16 cellular contexts compared by ENCODE assay signal in genomic region chr7:144219149-144219548, GRCh38. TPM values are rescaled to one million over a fixed set of nuclear protein-coding genes. Genes with fewer than 3 reads are reported as not detected.
DNase-seq lines count a peak whose midpoint lies in the region; ATAC-seq, FAIRE-seq and TF ChIP-seq lines count a peak whose summit lies in the region.
"Not testable (repeated sequence)": the region's sequence is repeated elsewhere in the genome, so short reads cannot be mapped to it uniquely, and the experiment has no call there.
"Had no signal": no experiment of that assay in that cellular context is flagged by ENCODE, and none has a peak within 500 bp of the region (broad histone marks: within the 10 kb centered on the region; RNA-seq: fewer than 3 reads in every experiment).

No MANE protein-coding gene starts in this region.

- H3K4me1 Mint-ChIP-seq in GM23338; naive thymus-derived CD8-positive, alpha-beta T cell: not testable (repeated sequence)

- H3K9me3 Mint-ChIP-seq in GM23338; activated naive CD4-positive, alpha-beta T cell treated with anti-CD3 and anti-CD28 coated beads, Interleukin-2, amount 50 U/mL, for 72 hours; naive thymus-derived CD8-positive, alpha-beta T cell: not testable (repeated sequence)

- not testable (repeated sequence) for H3K36me3 Mint-ChIP-seq in GM23338 (ENCODE audit: low read depth); activated naive CD4-positive, alpha-beta T cell treated with anti-CD3 and anti-CD28 coated beads, Interleukin-2, amount 50 U/mL, for 72 hours; naive thymus-derived CD8-positive, alpha-beta T cell

- H4K20me1 ChIP-seq in GM23338 (replicated peaks; ENCODE audit: insufficient read depth): not testable (repeated sequence)

- not testable (repeated sequence) for H3K27ac Mint-ChIP-seq in GM23338; activated naive CD4-positive, alpha-beta T cell treated with anti-CD3 and anti-CD28 coated beads, Interleukin-2, amount 50 U/mL, for 72 hours; naive thymus-derived CD8-positive, alpha-beta T cell

- not testable (repeated sequence) for H3K27me3 Mint-ChIP-seq in GM23338 (ENCODE audit: insufficient read depth, low read depth, poor library complexity); naive thymus-derived CD8-positive, alpha-beta T cell

- not testable (repeated sequence) for H3K36me3 ChIP-seq in GM23338 (ENCODE audit: insufficient read depth); RWPE2 (ENCODE audit: low read depth)

- POLR2A ChIA-PET in naive thymus-derived CD8-positive, alpha-beta T cell (lab: Charles Lee): not testable (repeated sequence)

- TF ChIP-seq CTCF in GM23338 (conservative IDR thresholded peaks at IDR 0.05; ENCODE audit: low read depth in 2 of 2); RWPE2 (IDR thresholded peaks at IDR 0.05; ENCODE audit: poor library complexity, severe bottlenecking): not testable (repeated sequence)

- not testable (repeated sequence) for H3F3A ChIP-seq in GM23338 (replicated peaks; ENCODE audit: low read depth)

- not testable (repeated sequence) for H3K79me2 ChIP-seq in GM23338 (replicated peaks; ENCODE audit: insufficient read depth)

- not testable (repeated sequence) for H3K9me3 ChIP-seq in RWPE2 (ENCODE audit: severe bottlenecking)

- ATAC-seq in GM18505 (IDR thresholded peaks at IDR 0.05; ENCODE audit: unreplicated experiment) (peak; percentile 52), GM19351 (IDR thresholded peaks at IDR 0.05; ENCODE audit: unreplicated experiment) (peak; percentile 52), GM23338 (peak; percentile 25; the same call in 2 of the 3 replicates), RWPE2 (ENCODE audit: low read depth) (peak; percentile 54)
- peak; percentile 28 to 49 for ATAC-seq in activated naive CD4-positive, alpha-beta T cell treated with anti-CD3 and anti-CD28 coated beads, Interleukin-2, amount 50 U/mL, for 72 hours
- peak; percentile 22 to 41 for ATAC-seq in naive thymus-derived CD8-positive, alpha-beta T cell

- H3K4me3 Mint-ChIP-seq in GM23338; naive thymus-derived CD8-positive, alpha-beta T cell: not testable (repeated sequence)

- not testable (repeated sequence) for TF ChIP-seq POLR2A in GM18505 (IDR thresholded peaks at IDR 0.05; ENCODE audit: borderline replicate concordance, extremely low read depth, insufficient read depth, insufficient read length)

- not testable (repeated sequence) for DNase-seq in GM23338 (ENCODE audit: low spot score); RWPE2 (ENCODE audit: low spot score); activated naive CD4-positive, alpha-beta T cell treated with anti-CD3 and anti-CD28 coated beads, Interleukin-2, amount 50 U/mL, for 72 hours (ENCODE audit: low spot score in 2 of 2); naive thymus-derived CD8-positive, alpha-beta T cell

- FAIRE-seq in islet of Langerhans (lab: Jason Lieb, UNC): peak; percentile 96

- H3K4me2 ChIP-seq in GM23338: not testable (repeated sequence)

- not testable (repeated sequence) for H2AFZ ChIP-seq in GM23338

- not testable (repeated sequence) for H3K9me2 ChIP-seq in GM23338 (ENCODE audit: insufficient read depth)

- H3K27me3 ChIP-seq in GM23338 (ENCODE audit: insufficient read depth); RWPE2 (ENCODE audit: insufficient read depth, poor library complexity, severe bottlenecking): not testable (repeated sequence)

- not testable (repeated sequence) for H3K27ac ChIP-seq in GM23338 (ENCODE audit: low read depth); RWPE2 (ENCODE audit: poor library complexity, severe bottlenecking)

- H3K4me1 ChIP-seq in GM23338 (ENCODE audit: insufficient read depth); RWPE2 (ENCODE audit: insufficient read depth, poor library complexity, severe bottlenecking): not testable (repeated sequence)

- not testable (repeated sequence) for H3K4me3 ChIP-seq in GM23338; RWPE2 (ENCODE audit: severe bottlenecking)

RNA-seq across cellular contexts. Expression of gene OR2A42, which starts 20.3 kb away (rescaled TPM):
- total RNA-seq in GM23338 (2014; rRNA removed; shearing (Covaris generic)): 0.27 and 0.28 TPM in 2 replicates
- polyA plus RNA-seq in GM23338 (2016; fragmentation: Nextera tagmentation; extraction: Ambion mirVana): 1.8 and 2.1 TPM in 2 replicates
- total RNA-seq in activated naive CD4-positive, alpha-beta T cell treated with anti-CD3 and anti-CD28 coated beads, Interleukin-2, amount 50 U/mL, for 72 hours: not detected
- under 1 TPM in 1 of 2 experiments, not detected in 1; 0.16 TPM for total RNA-seq in naive thymus-derived CD8-positive, alpha-beta T cell
- polyA plus RNA-seq in naive thymus-derived CD8-positive, alpha-beta T cell: under 1 TPM in 1 of 3 donors, not detected in 2; 0.09 TPM
- total RNA-seq: H4; left ventricle myocardium superior; natural killer cell treated with Interleukin-12 subunit alpha and Interleukin-12 subunit beta and Interleukin-15 and Interleukin-18, amount 100 ng/mL, for 72 hours; NCI-H460; T-helper 2 cell treated with Interferon-gamma antibody and Interleukin-4, amounts not matched to agents 100 ng/mL and 5 ng/mL, for 36 hours; tibial nerve had no signal
- polyA plus RNA-seq: AG04450, immature natural killer cell, SK-N-SH had no signal

RNA-seq across cellular contexts. Expression of gene ARHGEF35, which starts 23.5 kb away (rescaled TPM):
- 21.4 and 26.3 TPM in 2 replicates for total RNA-seq in GM23338 (2014; rRNA removed; shearing (Covaris generic))
- polyA plus RNA-seq in GM23338 (2016; fragmentation: Nextera tagmentation; extraction: Ambion mirVana): 27.6 and 32.3 TPM in 2 replicates
- 1 to 10 TPM in 1 of 2 donors, under 1 TPM in 1; 0.19 to 4.6 TPM for total RNA-seq in activated naive CD4-positive, alpha-beta T cell treated with anti-CD3 and anti-CD28 coated beads, Interleukin-2, amount 50 U/mL, for 72 hours
- total RNA-seq in naive thymus-derived CD8-positive, alpha-beta T cell: 1 to 10 TPM; 4.2 to 5.0 TPM
- polyA plus RNA-seq in naive thymus-derived CD8-positive, alpha-beta T cell: 1 to 10 TPM in 2 of 3 donors, under 1 TPM in 1; 0.87 to 2.4 (median 2.4) TPM
- polyA plus RNA-seq: immature natural killer cell had no signal

RNA-seq across cellular contexts. Expression of gene CTAGE4, which starts 35.9 kb away (rescaled TPM):
- total RNA-seq in GM23338 (2014; rRNA removed; shearing (Covaris generic)): 3.4 and 10.1 TPM in 2 replicates
- polyA plus RNA-seq in GM23338 (2016; fragmentation: Nextera tagmentation; extraction: Ambion mirVana): 4.3 and 4.9 TPM in 2 replicates
- total RNA-seq in activated naive CD4-positive, alpha-beta T cell treated with anti-CD3 and anti-CD28 coated beads, Interleukin-2, amount 50 U/mL, for 72 hours: under 1 TPM in 1 of 2 donors, not detected in 1; 0.93 TPM
- 1 to 10 TPM; 1.8 to 1.9 TPM for total RNA-seq in naive thymus-derived CD8-positive, alpha-beta T cell
- under 1 TPM in 1 of 3 donors, not detected in 2; 0.44 TPM for polyA plus RNA-seq in naive thymus-derived CD8-positive, alpha-beta T cell
- polyA plus RNA-seq: AG04450, immature natural killer cell, SK-N-SH had no signal

RNA-seq across cellular contexts. Expression of gene OR2A7, which starts 45.4 kb away (rescaled TPM):
- 1.6 and 2.2 TPM in 2 replicates for total RNA-seq in GM23338 (2014; rRNA removed; shearing (Covaris generic))
- polyA plus RNA-seq in GM23338 (2016; fragmentation: Nextera tagmentation; extraction: Ambion mirVana): 1.7 and 3.2 TPM in 2 replicates
- total RNA-seq in activated naive CD4-positive, alpha-beta T cell treated with anti-CD3 and anti-CD28 coated beads, Interleukin-2, amount 50 U/mL, for 72 hours: 1 to 10 TPM; 1.6 to 2.6 TPM
- total RNA-seq in naive thymus-derived CD8-positive, alpha-beta T cell: 1 to 10 TPM; 5.5 to 5.9 TPM
- under 1 TPM; 0.23 to 0.74 (median 0.67) TPM for polyA plus RNA-seq in naive thymus-derived CD8-positive, alpha-beta T cell
- total RNA-seq: H4; natural killer cell treated with Interleukin-12 subunit alpha and Interleukin-12 subunit beta and Interleukin-15 and Interleukin-18, amount 100 ng/mL, for 72 hours; NCI-H460 had no signal
- polyA plus RNA-seq: AG04450, immature natural killer cell, SK-N-SH had no signal

RNA-seq across cellular contexts. Expression of gene CTAGE8, which starts 49.9 kb away (rescaled TPM):
- 0.52 and 1.4 TPM in 2 replicates for total RNA-seq in GM23338 (2014; rRNA removed; shearing (Covaris generic))
- polyA plus RNA-seq in GM23338 (2016; fragmentation: Nextera tagmentation; extraction: Ambion mirVana): 1.3 and 3.1 TPM in 2 replicates
- total RNA-seq in activated naive CD4-positive, alpha-beta T cell treated with anti-CD3 and anti-CD28 coated beads, Interleukin-2, amount 50 U/mL, for 72 hours: 1 to 10 TPM; 1.4 to 1.8 TPM
- total RNA-seq in naive thymus-derived CD8-positive, alpha-beta T cell: 1 to 10 TPM; 1.2 to 1.3 TPM
- under 1 TPM in 1 of 3 donors, not detected in 2; 0.47 TPM for polyA plus RNA-seq in naive thymus-derived CD8-positive, alpha-beta T cell
- total RNA-seq: left ventricle myocardium superior had no signal
- polyA plus RNA-seq: immature natural killer cell, SK-N-SH had no signal
